23 cellular contexts compared by ENCODE assay signal in genomic region chr21:45146801-45147200, GRCh38.
"Had no signal": no experiment of that assay in that cellular context is flagged by ENCODE, and none has a peak within 500 bp of the region (broad histone marks: within the 10 kb centered on the region; RNA-seq: fewer than 3 reads in every experiment).

No MANE protein-coding gene starts in this region.

- H3K9me3 Mint-ChIP-seq: activated B cell treated with CpG ODN at 0.5 μM for 24 hours; activated naive CD4-positive, alpha-beta T cell treated with anti-CD3 and anti-CD28 coated beads, Interleukin-2, amount 10 ng/mL, durations not matched to agents 7 days and 5 days; activated naive CD8-positive, alpha-beta T cell treated with anti-CD3 and anti-CD28 coated beads, Interleukin-2, amount 50 U/mL, for 24 hours; natural killer cell treated with Interleukin-12 subunit alpha and Interleukin-12 subunit beta and Interleukin-15 and Interleukin-18, amount 100 ng/mL, for 72 hours; stimulated activated effector memory CD8-positive, alpha-beta T cell treated with anti-CD3 and anti-CD28 coated beads, Interleukin-12 subunit alpha, Interleukin-12 subunit beta, amount 100 ng/mL, for 72 hours; stimulated activated naive CD8-positive, alpha-beta T cell treated with anti-CD3 and anti-CD28 coated beads, Interleukin-15, amount 100 ng/mL, for 72 hours had no signal

- H3K4me1 ChIP-seq: prostate gland, uterus had no signal

- H3K27me3 ChIP-seq: foreskin keratinocyte, ovary, suprapubic skin, transverse colon, uterus had no signal

- H3K27ac Mint-ChIP-seq: activated B cell treated with CpG ODN at 0.5 μM for 24 hours; activated CD4-positive, alpha-beta T cell treated with anti-CD3 and anti-CD28 coated beads for 36 hours; activated naive CD4-positive, alpha-beta T cell treated with anti-CD3 and anti-CD28 coated beads, Interleukin-2, amount 10 ng/mL, durations not matched to agents 7 days and 5 days; activated naive CD8-positive, alpha-beta T cell treated with anti-CD3 and anti-CD28 coated beads, Interleukin-2, amount 50 U/mL, for 24 hours; natural killer cell treated with Interleukin-12 subunit alpha and Interleukin-12 subunit beta and Interleukin-15 and Interleukin-18, amount 100 ng/mL, for 72 hours; stimulated activated effector memory CD8-positive, alpha-beta T cell treated with anti-CD3 and anti-CD28 coated beads, Interleukin-12 subunit alpha, Interleukin-12 subunit beta, amount 100 ng/mL, for 72 hours had no signal

- DNase-seq: activated B cell treated with CpG ODN at 0.5 μM for 24 hours; activated CD4-positive, alpha-beta T cell treated with anti-CD3 and anti-CD28 coated beads for 36 hours; activated CD4-positive, alpha-beta T cell treated with anti-CD3 and anti-CD28 coated beads, Interleukin-2, amount 50 U/mL, for 4 hours; activated naive CD4-positive, alpha-beta T cell treated with anti-CD3 and anti-CD28 coated beads, Interleukin-2, amount 10 ng/mL, durations not matched to agents 7 days and 5 days; activated naive CD8-positive, alpha-beta T cell treated with anti-CD3 and anti-CD28 coated beads, Interleukin-2, amount 50 U/mL, for 24 hours; activated T-cell treated with anti-CD3 and anti-CD28 coated beads for 4 hours; cerebellar nuclear complex; cortex of kidney; foreskin keratinocyte; kidney; midbrain; ovary; stimulated activated CD4-positive, alpha-beta T cell treated with anti-CD3 and anti-CD28 coated beads, Interleukin-1b, Interleukin-23, amount 100 ng/mL, for 48 hours; stimulated activated naive CD8-positive, alpha-beta T cell treated with anti-CD3 and anti-CD28 coated beads, Interleukin-15, amount 100 ng/mL, for 72 hours; T1000; transverse colon; uterus had no signal

- H3K4me3 ChIP-seq: ovary, prostate gland, skin epidermis, suprapubic skin, transverse colon, uterus had no signal

- H3K36me3 Mint-ChIP-seq: natural killer cell treated with Interleukin-12 subunit alpha and Interleukin-12 subunit beta and Interleukin-15 and Interleukin-18, amount 100 ng/mL, for 72 hours had no signal

- H3K9me3 ChIP-seq: ovary, prostate gland, suprapubic skin, transverse colon, uterus had no signal

- ATAC-seq: activated CD4-positive, alpha-beta T cell treated with anti-CD3 and anti-CD28 coated beads for 36 hours; activated naive CD8-positive, alpha-beta T cell treated with anti-CD3 and anti-CD28 coated beads, Interleukin-2, amount 50 U/mL, for 24 hours; foreskin keratinocyte; left lobe of liver; natural killer cell treated with Interleukin-12 subunit alpha and Interleukin-12 subunit beta and Interleukin-15 and Interleukin-18, amount 100 ng/mL, for 72 hours; stimulated activated effector memory CD8-positive, alpha-beta T cell treated with anti-CD3 and anti-CD28 coated beads, Interleukin-12 subunit alpha, Interleukin-12 subunit beta, amount 100 ng/mL, for 72 hours; stimulated activated naive CD8-positive, alpha-beta T cell treated with anti-CD3 and anti-CD28 coated beads, Interleukin-15, amount 100 ng/mL, for 72 hours had no signal

- H3K27ac ChIP-seq: foreskin keratinocyte, ovary, prostate gland, skin epidermis, suprapubic skin, transverse colon, uterus had no signal

- H3K36me3 ChIP-seq: ovary, prostate gland, transverse colon, uterus had no signal
